ENCODE assay signal across 8 cellular contexts in genomic region chr15:41621200-41622193, GRCh38. TPM values are rescaled to one million over a fixed set of nuclear protein-coding genes. Genes with fewer than 3 reads are reported as not detected.
DNase-seq lines count a peak whose midpoint lies in the region; ATAC-seq, FAIRE-seq and TF ChIP-seq lines count a peak whose summit lies in the region.

No MANE protein-coding gene starts in this region.

- peak overlapping the region; percentile 83 for H3K4me3 Mint-ChIP-seq in activated naive CD8-positive, alpha-beta T cell treated with anti-CD3 and anti-CD28 coated beads, Interleukin-2, amount 10 ng/mL, durations not matched to agents 7 days and 5 days

- peak; percentile 84 for DNase-seq in GM12891 (ENCODE audit: insufficient read length, low spot score)
- peak; percentile 96 for DNase-seq in MV-4-11 (lab: John Stamatoyannopoulos, UW)
- DNase-seq in SW 1271 (lab: John Stamatoyannopoulos, UW), result peak; percentile 67 to 84
- DNase-seq in activated naive CD8-positive, alpha-beta T cell treated with anti-CD3 and anti-CD28 coated beads, Interleukin-2, amount 10 ng/mL, durations not matched to agents 7 days and 5 days, result peak; percentile 85
- DNase-seq in head of caudate nucleus, result peak; percentile 75 to 95 (median 89)
- peak; percentile 51 for DNase-seq in omental fat pad (ENCODE audit: low spot score)
- DNase-seq in substantia nigra (lab: John Stamatoyannopoulos, UW), result peak; percentile 55 to 98 (median 85)

- intact Hi-C loops in head of caudate nucleus (cut with DNase I), result loop anchor here (5.0 kb wide), 1 partner anchor 41 kb away; the partner anchor contains the start of gene MGA

- H3K27ac ChIP-seq in substantia nigra (ENCODE audit: low read depth, low read length, poor library complexity, severe bottlenecking), result peak overlapping the region; percentile 92

- H3K27me3 Mint-ChIP-seq in activated naive CD8-positive, alpha-beta T cell treated with anti-CD3 and anti-CD28 coated beads, Interleukin-2, amount 10 ng/mL, durations not matched to agents 7 days and 5 days, result peaks cover 12% of the 10 kb centered on the region

- peaks cover 2% of the 10 kb centered on the region for H3K9me3 Mint-ChIP-seq in activated naive CD8-positive, alpha-beta T cell treated with anti-CD3 and anti-CD28 coated beads, Interleukin-2, amount 10 ng/mL, durations not matched to agents 7 days and 5 days

- POLR2A ChIA-PET in activated naive CD8-positive, alpha-beta T cell treated with anti-CD3 and anti-CD28 coated beads, Interleukin-2, amount 10 ng/mL, durations not matched to agents 7 days and 5 days (lab: Charles Lee), result interaction anchor here (0.6 to 2.3 kb wide), 2 partner anchors 39 to 282 kb away, joined by 3 to 25 read pairs; partner anchors contain the start of gene MGA

- peak overlapping the region; percentile 81 for H3K27ac Mint-ChIP-seq in activated naive CD8-positive, alpha-beta T cell treated with anti-CD3 and anti-CD28 coated beads, Interleukin-2, amount 10 ng/mL, durations not matched to agents 7 days and 5 days

- ATAC-seq in activated naive CD8-positive, alpha-beta T cell treated with anti-CD3 and anti-CD28 coated beads, Interleukin-2, amount 10 ng/mL, durations not matched to agents 7 days and 5 days (ENCODE audit: low read depth), result peak; percentile 93
- ATAC-seq in omental fat pad (ENCODE audit: low FRiP score) (peak; percentile 89), GM18858 (IDR thresholded peaks at IDR 0.05; ENCODE audit: unreplicated experiment) (no peak)

- no peak for TF ChIP-seq CTCF in omental fat pad (IDR thresholded peaks at IDR 0.05)

- H3K36me3 Mint-ChIP-seq in activated naive CD8-positive, alpha-beta T cell treated with anti-CD3 and anti-CD28 coated beads, Interleukin-2, amount 10 ng/mL, durations not matched to agents 7 days and 5 days, result no peaks in the 10 kb centered on the region

- peaks cover 10% of the 10 kb centered on the region for H3K4me1 Mint-ChIP-seq in activated naive CD8-positive, alpha-beta T cell treated with anti-CD3 and anti-CD28 coated beads, Interleukin-2, amount 10 ng/mL, durations not matched to agents 7 days and 5 days

- no peak for TF ChIP-seq POLR2A in GM12891 (IDR thresholded peaks at IDR 0.05; ENCODE audit: low read depth, low read length)

- peak; percentile 92 for FAIRE-seq in GM12891 (lab: Jason Lieb, UNC)

TF ChIP-seq in GM12891, 5 proteins besides CTCF, POLR2A, EP300 and RAD21:
- no peak for TF ChIP-seq POU2F2 (IDR thresholded peaks at IDR 0.05; ENCODE audit: low read depth, low read length)
- no peak for TF ChIP-seq PAX5 (IDR thresholded peaks at IDR 0.05; ENCODE audit: insufficient read depth, low read length, severe bottlenecking)
- TF ChIP-seq SPI1 (IDR thresholded peaks at IDR 0.05; ENCODE audit: low read depth, low read length), result peak; percentile 46
- no peak for TF ChIP-seq POLR2AphosphoS5 (IDR thresholded peaks at IDR 0.05; ENCODE audit: low read depth, low read length)

RNA-seq across cellular contexts. Expression of gene MGA, which starts 38.7 kb away (rescaled TPM):
- polyA plus RNA-seq in GM12891 (2012; ENCODE audit: low read depth, missing spikeins), result 4.2 TPM
- 10 to 100 TPM; 43.1 to 46.2 TPM for total RNA-seq in activated naive CD8-positive, alpha-beta T cell treated with anti-CD3 and anti-CD28 coated beads, Interleukin-2, amount 10 ng/mL, durations not matched to agents 7 days and 5 days
- 10 to 100 TPM; 34.9 to 50.7 (median 35.9) TPM for total RNA-seq in omental fat pad
